21 cellular contexts compared by ENCODE assay signal in genomic region chr7:2619120-2619519, GRCh38. TPM values are rescaled to one million over a fixed set of nuclear protein-coding genes. Genes with fewer than 3 reads are reported as not detected.
A peak's percentile ranks its signal among the peaks of the same experiment; 100 is the strongest.
DNase-seq lines count a peak whose midpoint lies in the region; ATAC-seq, FAIRE-seq and TF ChIP-seq lines count a peak whose summit lies in the region.
"Had no signal": no experiment of that assay in that cellular context is flagged by ENCODE, and none has a peak within 500 bp of the region (broad histone marks: within the 10 kb centered on the region; RNA-seq: fewer than 3 reads in every experiment).

No MANE protein-coding gene starts in this region.

- WGBS in GM23248 (ENCODE audit: low coverage in 1 of 2, low lambda C conversion rate in 2 of 2, missing lambda C conversion rate in 2 of 2), 2 experiments, result 1 to 3% methylated on average over 9 of the region's 9 CpGs
- WGBS in hepatocyte (ENCODE audit: low lambda C conversion rate, missing lambda C conversion rate), result 75% methylated on average over 9 of the region's 9 CpGs
- 53 to 62% methylated on average over 9 of the region's 9 CpGs for WGBS in thyroid gland, 2 donors

- H3K4me3 ChIP-seq in GM23248 (peak overlapping the region; percentile 64), astrocyte (ENCODE audit: insufficient read depth, low read depth, low read length) (peak overlapping the region; percentile 41), hepatocyte (no peak overlapping the region), thyroid gland (replicated peaks in 1 of 3) (no peak overlapping the region), OCI-LY7 (ENCODE audit: low read depth, low read length, poor library complexity, severe bottlenecking) (no peak overlapping the region)

- H3K27ac ChIP-seq in GM23248, result peak overlapping the region; percentile 16
- no peak overlapping the region for H3K27ac ChIP-seq in astrocyte (ENCODE audit: low read depth, low read length)
- peak overlapping the region; percentile 4 for H3K27ac ChIP-seq in hepatocyte
- peak overlapping the region; percentile 52 to 65 (median 64) for H3K27ac ChIP-seq in thyroid gland
- no peak overlapping the region for H3K27ac ChIP-seq in OCI-LY7 (ENCODE audit: low read depth, low read length, poor library complexity, severe bottlenecking)
- H3K27ac ChIP-seq: foreskin keratinocyte had no signal

- no peak for TF ChIP-seq POLR2A in thyroid gland (IDR thresholded peaks at IDR 0.05)

- CTCF ChIA-PET in OCI-LY7 (lab: Charles Lee; ENCODE audit: unreplicated experiment), result no interaction called here

- no peak for TF ChIP-seq CTCF in astrocyte (IDR thresholded peaks at IDR 0.05; ENCODE audit: insufficient read depth, low read depth, low read length)
- no peak for TF ChIP-seq CTCF in hepatocyte (IDR thresholded peaks at IDR 0.05; ENCODE audit: poor library complexity)
- TF ChIP-seq CTCF in thyroid gland (IDR thresholded peaks at IDR 0.05), result no peak
- no peak for TF ChIP-seq CTCF in OCI-LY7 (conservative IDR thresholded peaks at IDR 0.05; ENCODE audit: low read length)

- no peaks in the 10 kb centered on the region for H3K36me3 ChIP-seq in GM23248 (ENCODE audit: low read depth)
- no peaks in the 10 kb centered on the region for H3K36me3 ChIP-seq in astrocyte (ENCODE audit: insufficient read depth, low read length)
- no peaks in the 10 kb centered on the region for H3K36me3 ChIP-seq in hepatocyte (replicated peaks; ENCODE audit: insufficient read depth, low read depth)
- H3K36me3 ChIP-seq in thyroid gland, result no peaks in the 10 kb centered on the region
- no peaks in the 10 kb centered on the region for H3K36me3 ChIP-seq in OCI-LY7 (ENCODE audit: insufficient read depth, low read length)

- intact Hi-C loops in thyroid gland (cut with DNase I), result no loop called here
- intact Hi-C loops in OCI-LY7 (cut with micrococcal nuclease; ENCODE audit: unreplicated experiment), result no loop called here

- H3K79me2 ChIP-seq in GM23248 (ENCODE audit: insufficient read depth) (no peaks in the 10 kb centered on the region), astrocyte (ENCODE audit: insufficient read depth, low read length) (no peaks in the 10 kb centered on the region), hepatocyte (no peaks in the 10 kb centered on the region), OCI-LY7 (ENCODE audit: insufficient read depth, low read depth, low read length) (no peaks in the 10 kb centered on the region)

- H2AFZ ChIP-seq in GM23248 (peak overlapping the region; percentile 39), astrocyte (ENCODE audit: low read depth, low read length) (no peak overlapping the region), hepatocyte (no peak overlapping the region), OCI-LY7 (ENCODE audit: low read length) (no peak overlapping the region)

- H3K9me3 Mint-ChIP-seq in astrocyte (ENCODE audit: unreplicated experiment), result no peaks in the 10 kb centered on the region
- H3K9me3 Mint-ChIP-seq: activated naive CD8-positive, alpha-beta T cell treated with anti-CD3 and anti-CD28 coated beads, Interleukin-2, amount 50 U/mL, for 24 hours; activated T-helper 2 cell treated with anti-CD3 and anti-CD28 coated beads, Interferon-gamma antibody, Interleukin-2, Interleukin-4, amounts not matched to agents 10 μg/mL and 5 μg/mL and 100 μg/mL, durations not matched to agents 14 hours and 24 hours and 36 hours; endodermal cell; stimulated activated naive CD8-positive, alpha-beta T cell treated with anti-CD3 and anti-CD28 coated beads, Interleukin-15, Interleukin-2, amounts not matched to agents 100 ng/mL and 50 ng/mL, for 24 hours; T-helper 2 cell treated with Interferon-gamma antibody and Interleukin-4, amounts not matched to agents 5 μg/mL and 100 μg/mL, for 36 hours had no signal

- H3K4me2 ChIP-seq in GM23248 (ENCODE audit: unreplicated experiment), result peak overlapping the region; percentile 72
- H3K4me2 ChIP-seq in astrocyte (ENCODE audit: low read length), result peak overlapping the region; percentile 85
- no peak overlapping the region for H3K4me2 ChIP-seq in hepatocyte
- no peak overlapping the region for H3K4me2 ChIP-seq in OCI-LY7 (ENCODE audit: low read length)

- no peaks in the 10 kb centered on the region for H3K9me2 ChIP-seq in GM23248 (ENCODE audit: insufficient read depth)
- no peaks in the 10 kb centered on the region for H3K9me2 ChIP-seq in hepatocyte (replicated peaks; ENCODE audit: insufficient read depth)
- no peaks in the 10 kb centered on the region for H3K9me2 ChIP-seq in OCI-LY7 (ENCODE audit: insufficient read depth, low read length)

- POLR2A ChIA-PET in OCI-LY7 (lab: Charles Lee), result interaction anchor here (1.4 kb wide), 1 partner anchor 9 kb away, joined by 3 read pairs; no protein-coding TSS in a partner anchor

- peaks cover 8% of the 10 kb centered on the region for H3K27me3 Mint-ChIP-seq in astrocyte (ENCODE audit: low read depth, unreplicated experiment)
- H3K27me3 Mint-ChIP-seq: activated naive CD8-positive, alpha-beta T cell treated with anti-CD3 and anti-CD28 coated beads, Interleukin-2, amount 50 U/mL, for 24 hours; stimulated activated naive CD8-positive, alpha-beta T cell treated with anti-CD3 and anti-CD28 coated beads, Interleukin-15, Interleukin-2, amounts not matched to agents 100 ng/mL and 50 ng/mL, for 24 hours had no signal

- ATAC-seq in HG02884 (IDR thresholded peaks at IDR 0.05; ENCODE audit: unreplicated experiment), result no peak
- ATAC-seq: activated naive CD8-positive, alpha-beta T cell treated with anti-CD3 and anti-CD28 coated beads, Interleukin-2, amount 50 U/mL, for 24 hours; foreskin keratinocyte; left cardiac atrium had no signal

- H4K20me1 ChIP-seq in GM23248 (ENCODE audit: insufficient read depth) (no peaks in the 10 kb centered on the region), astrocyte (ENCODE audit: insufficient read depth, low read length) (no peaks in the 10 kb centered on the region), hepatocyte (ENCODE audit: insufficient read depth, poor library complexity, severe bottlenecking) (no peaks in the 10 kb centered on the region), OCI-LY7 (ENCODE audit: insufficient read depth, low read length) (no peaks in the 10 kb centered on the region)

- H3K9me3 ChIP-seq in GM23248 (ENCODE audit: low read depth) (no peaks in the 10 kb centered on the region), astrocyte (ENCODE audit: insufficient read depth, low read depth, low read length) (no peaks in the 10 kb centered on the region), hepatocyte (ENCODE audit: low read depth) (no peaks in the 10 kb centered on the region), thyroid gland (no peaks in the 10 kb centered on the region), OCI-LY7 (ENCODE audit: low read length) (no peaks in the 10 kb centered on the region)

- H3K27me3 ChIP-seq in GM23248 (replicated peaks; ENCODE audit: insufficient read depth), result no peaks in the 10 kb centered on the region
- H3K27me3 ChIP-seq in astrocyte (ENCODE audit: insufficient read depth, low read length), result peaks cover 12% of the 10 kb centered on the region
- no peaks in the 10 kb centered on the region for H3K27me3 ChIP-seq in hepatocyte
- H3K27me3 ChIP-seq in thyroid gland, result no peaks in the 10 kb centered on the region

- DNase-seq in GM23248, result peak; percentile 78
- peak; percentile 71 for DNase-seq in astrocyte (ENCODE audit: low read depth)
- no peak for DNase-seq in hepatocyte (ENCODE audit: low spot score)
- no peak for DNase-seq in thyroid gland
- no peak for DNase-seq in NCI-H1092 treated with DMSO at 0.1 percent for 48 hours (lab: John Stamatoyannopoulos, UW)
- no peak for DNase-seq in OCI-LY7 (ENCODE audit: low spot score)
- DNase-seq: activated naive CD8-positive, alpha-beta T cell treated with anti-CD3 and anti-CD28 coated beads, Interleukin-2, amount 50 U/mL, for 24 hours; endodermal cell; foreskin keratinocyte; GF-D8; KG1; left cardiac atrium; midbrain; NCI-H1048; NCI-H2081; SIG-M5 had no signal

- no TSS peak for BruUV-seq in OCI-LY7 (replicated peaks; lab: Mats Ljungman, UMichigan)

- H3K9ac ChIP-seq in GM23248 (peak overlapping the region; percentile 46), astrocyte (ENCODE audit: low read length) (peak overlapping the region; percentile 42)

- no peaks in the 10 kb centered on the region for H3K36me3 Mint-ChIP-seq in astrocyte (ENCODE audit: low read depth, unreplicated experiment)

- H3F3A ChIP-seq in GM23248 (ENCODE audit: insufficient read depth), result peaks cover 14% of the 10 kb centered on the region; the same call in 1 of the 2 replicates

- in situ Hi-C loops in GM23248 (cut with MboI), result no loop called here

- no peak overlapping the region for H3K4me3 Mint-ChIP-seq in astrocyte (ENCODE audit: unreplicated experiment)
- H3K4me3 Mint-ChIP-seq: activated naive CD8-positive, alpha-beta T cell treated with anti-CD3 and anti-CD28 coated beads, Interleukin-2, amount 50 U/mL, for 24 hours; endodermal cell; stimulated activated naive CD8-positive, alpha-beta T cell treated with anti-CD3 and anti-CD28 coated beads, Interleukin-15, Interleukin-2, amounts not matched to agents 100 ng/mL and 50 ng/mL, for 24 hours; T-helper 2 cell treated with Interferon-gamma antibody and Interleukin-4, amounts not matched to agents 5 μg/mL and 100 μg/mL, for 36 hours had no signal

- H3K4me1 ChIP-seq in GM23248 (ENCODE audit: insufficient read depth), result peaks cover 29% of the 10 kb centered on the region
- H3K4me1 ChIP-seq in astrocyte (ENCODE audit: insufficient read depth, low read length), result peaks cover 43% of the 10 kb centered on the region
- H3K4me1 ChIP-seq in hepatocyte (ENCODE audit: insufficient read depth), result peaks cover 66% of the 10 kb centered on the region
- H3K4me1 ChIP-seq in thyroid gland, result peaks cover 57 to 74% of the 10 kb centered on the region in 2 donors
- H3K4me1 ChIP-seq in OCI-LY7 (ENCODE audit: insufficient read depth, low read length, poor library complexity, severe bottlenecking), result peaks cover 8% of the 10 kb centered on the region
- H3K4me1 ChIP-seq: foreskin keratinocyte had no signal

- H3K27ac Mint-ChIP-seq in astrocyte (ENCODE audit: unreplicated experiment), result no peak overlapping the region
- H3K27ac Mint-ChIP-seq: activated naive CD8-positive, alpha-beta T cell treated with anti-CD3 and anti-CD28 coated beads, Interleukin-2, amount 50 U/mL, for 24 hours; activated T-helper 2 cell treated with anti-CD3 and anti-CD28 coated beads, Interferon-gamma antibody, Interleukin-2, Interleukin-4, amounts not matched to agents 10 μg/mL and 5 μg/mL and 100 μg/mL, durations not matched to agents 14 hours and 24 hours and 36 hours; endodermal cell; stimulated activated naive CD8-positive, alpha-beta T cell treated with anti-CD3 and anti-CD28 coated beads, Interleukin-15, Interleukin-2, amounts not matched to agents 100 ng/mL and 50 ng/mL, for 24 hours; T-helper 2 cell treated with Interferon-gamma antibody and Interleukin-4, amounts not matched to agents 5 μg/mL and 100 μg/mL, for 36 hours had no signal

- peaks cover 18% of the 10 kb centered on the region for H3K4me1 Mint-ChIP-seq in astrocyte (ENCODE audit: low read depth, unreplicated experiment)
- H3K4me1 Mint-ChIP-seq: activated naive CD8-positive, alpha-beta T cell treated with anti-CD3 and anti-CD28 coated beads, Interleukin-2, amount 50 U/mL, for 24 hours had no signal

- no peak for FAIRE-seq in astrocyte (lab: Jason Lieb, UNC)
- FAIRE-seq: GM12892 had no signal

RNA-seq across cellular contexts. Expression of gene TTYH3, which starts 12.7 kb away (rescaled TPM):
- total RNA-seq in GM23248 (2014; rRNA removed; shearing (Covaris generic)), result 25.3 and 33.6 TPM in 2 replicates
- polyA plus RNA-seq in GM23248 (2016; fragmentation: Nextera tagmentation; extraction: Ambion mirVana) (43.5 and 46.0 TPM in 2 replicates), hepatocyte (101 and 108 TPM in 2 replicates)
- total RNA-seq in astrocyte (264 and 273 TPM in 2 replicates), hepatocyte (35.8 and 46.3 TPM in 2 replicates), thyroid gland (10 to 100 TPM; 16.7 to 23.8 (median 21.4) TPM), OCI-LY7 (2022) (54.8 and 63.6 TPM in 2 replicates)
- total RNA-seq in OCI-LY7 (2014; rRNA removed; shearing (Covaris generic)), result 17.9 and 23.8 TPM in 2 replicates

Comparison
In these comparisons a context has a peak if more than half of its experiments do, and no peak if none do; other contexts are left out.
1. DNase-seq: peak in GM23248 (single experiment) and astrocyte (single experiment); none in hepatocyte (single experiment), thyroid gland (0 of 2), NCI-H1092 treated with DMSO at 0.1 percent for 48 hours (single experiment) and OCI-LY7 (single experiment).
2. H3K27ac ChIP-seq: peak in GM23248 (single experiment), hepatocyte (single experiment) and thyroid gland (3 of 3); none in astrocyte (single experiment) and OCI-LY7 (single experiment).
3. H3K4me2 ChIP-seq: peak in GM23248 (single experiment) and astrocyte (single experiment); none in hepatocyte (single experiment) and OCI-LY7 (single experiment).
4. H3K4me3 ChIP-seq: peak in GM23248 (single experiment) and astrocyte (single experiment); none in hepatocyte (single experiment), thyroid gland (0 of 3) and OCI-LY7 (single experiment).